ENCODE assay signal across 18 cellular contexts in the genomic region with DNA sequence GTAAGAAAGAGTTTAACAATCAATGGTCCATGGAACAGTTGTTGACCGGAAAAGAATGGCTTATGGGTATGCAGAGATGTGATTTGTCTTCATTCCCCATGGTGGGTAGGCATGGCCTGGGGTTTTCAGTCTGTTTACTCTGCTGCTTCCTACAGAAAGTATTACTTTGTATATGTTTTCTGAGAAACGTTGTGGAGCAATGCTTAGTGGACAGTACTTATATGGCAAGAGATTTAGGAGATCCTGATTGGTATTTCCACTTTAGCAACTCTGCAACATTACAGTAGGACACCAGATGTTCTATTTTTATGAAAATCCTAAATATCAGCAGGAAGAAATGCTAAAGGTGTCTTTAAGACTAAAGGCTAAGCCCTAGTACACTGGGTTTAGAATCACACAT.
DNase-seq lines count a peak whose midpoint lies in the region; ATAC-seq and TF ChIP-seq lines count a peak whose summit lies in the region.
"Had no signal": no experiment of that assay in that cellular context is flagged by ENCODE, and none has a peak within 500 bp of the region (broad histone marks: within the 10 kb centered on the region; RNA-seq: fewer than 3 reads in every experiment).

No MANE protein-coding gene starts in this region.

- DNase-seq in G401 (ENCODE audit: low spot score) (peak; percentile 8), IMR-90 (no peak), mesenchymal stem cell (peak; percentile 29), NCI-H1105 (lab: John Stamatoyannopoulos, UW) (no peak), GF-D8 (lab: John Stamatoyannopoulos, UW) (no peak), OCI-LY7 (ENCODE audit: low spot score) (no peak)
- DNase-seq: CD4-positive, CD25-positive, alpha-beta regulatory T cell; CD8-positive, alpha-beta T cell; DMS 273 treated with DMSO at 0.1 percent for 48 hours; DMS79; EL; GM23248; H9 had no signal

- POLR2A ChIA-PET in IMR-90 (lab: Charles Lee; ENCODE audit: unreplicated experiment): no interaction called here
- POLR2A ChIA-PET in OCI-LY7 (lab: Charles Lee): no interaction called here

- H4K20me1 ChIP-seq in IMR-90 (ENCODE audit: insufficient read depth, low read length) (no peaks in the 10 kb centered on the region), OCI-LY7 (ENCODE audit: insufficient read depth, low read length) (no peaks in the 10 kb centered on the region)
- H4K20me1 ChIP-seq: BLaER1 had no signal

- H3K18ac ChIP-seq in IMR-90 (ENCODE audit: low read depth, low read length) (no peak overlapping the region), mesenchymal stem cell (ENCODE audit: low read depth in 1 of 2, low read length in 2 of 2) (no peak overlapping the region)

- H4K91ac ChIP-seq in IMR-90 (ENCODE audit: insufficient read depth, low read depth, low read length): no peak overlapping the region
- H4K91ac ChIP-seq in mesenchymal stem cell (ENCODE audit: low read length): no peak overlapping the region

- no peak overlapping the region for H3K4ac ChIP-seq in IMR-90 (ENCODE audit: low read depth, low read length)
- no peak overlapping the region for H3K4ac ChIP-seq in mesenchymal stem cell (ENCODE audit: low read depth in 1 of 2, low read length in 2 of 2)

- no peak overlapping the region for H3K4me2 ChIP-seq in IMR-90 (ENCODE audit: low read depth, low read length)
- no peak overlapping the region for H3K4me2 ChIP-seq in mesenchymal stem cell (ENCODE audit: low read length, poor library complexity, severe bottlenecking)
- no peak overlapping the region for H3K4me2 ChIP-seq in OCI-LY7 (ENCODE audit: low read length)
- H3K4me2 ChIP-seq: BLaER1 had no signal

- no CpG with 5 or more reads among the region's 2 CpGs for WGBS in IMR-90 (ENCODE audit: extremely low coverage in 2 of 2, insufficient read length in 1 of 2), 2 experiments
- WGBS in mesenchymal stem cell: 78% methylated on average over 2 of the region's 2 CpGs

- H3K4me3 ChIP-seq in IMR-90 (ENCODE audit: insufficient read depth, low read depth, low read length) (no peak overlapping the region), mesenchymal stem cell (ENCODE audit: insufficient read depth in 1 of 2, low read depth in 1 of 2, low read length in 2 of 2) (no peak overlapping the region), OCI-LY7 (ENCODE audit: low read depth, low read length, poor library complexity, severe bottlenecking) (no peak overlapping the region)
- H3K4me3 ChIP-seq: BLaER1, GM12878, GM23248 had no signal

- H3K36me3 ChIP-seq in IMR-90 (ENCODE audit: control insufficient read depth, insufficient read depth, low read length) (no peaks in the 10 kb centered on the region), mesenchymal stem cell (ENCODE audit: control insufficient read depth in 1 of 2, insufficient read depth in 2 of 2, low read depth in 1 of 2, low read length in 2 of 2) (no peaks in the 10 kb centered on the region), OCI-LY7 (ENCODE audit: insufficient read depth, low read length) (no peaks in the 10 kb centered on the region)
- H3K36me3 ChIP-seq: BLaER1 had no signal

- TF ChIP-seq POLR2A in IMR-90 (IDR thresholded peaks at IDR 0.05; ENCODE audit: low read depth, low read length): no peak

- H2BK120ac ChIP-seq in IMR-90 (ENCODE audit: low read depth, low read length) (no peak overlapping the region), mesenchymal stem cell (ENCODE audit: low read depth, low read length) (no peak overlapping the region)

- H3K14ac ChIP-seq in IMR-90 (replicated peaks; ENCODE audit: low read depth, low read length) (no peak overlapping the region), mesenchymal stem cell (ENCODE audit: low read length in 2 of 2) (no peak overlapping the region)

- no peaks in the 10 kb centered on the region for H3K79me2 ChIP-seq in OCI-LY7 (ENCODE audit: insufficient read depth, low read depth, low read length)

- H3K9ac ChIP-seq in IMR-90 (ENCODE audit: low read depth, low read length) (no peak overlapping the region), mesenchymal stem cell (ENCODE audit: low read length) (no peak overlapping the region)
- H3K9ac ChIP-seq: BLaER1, GM23248 had no signal

- in situ Hi-C loops in G401 (cut with HindIII; ENCODE audit: low sequenced_read_pairs): no loop called here
- in situ Hi-C loops in IMR-90 (cut with MboI; ENCODE audit: low sequenced_read_pairs): no loop called here

- H3K23ac ChIP-seq in IMR-90 (ENCODE audit: low read depth, low read length) (no peak overlapping the region), mesenchymal stem cell (ENCODE audit: low read length in 2 of 2) (no peak overlapping the region)

- H3K79me1 ChIP-seq in IMR-90 (ENCODE audit: low read depth in 1 of 2, low read length in 2 of 2) (no peaks in the 10 kb centered on the region), mesenchymal stem cell (replicated peaks; ENCODE audit: low read length, poor library complexity, severe bottlenecking) (no peaks in the 10 kb centered on the region)

- no peak overlapping the region for H2BK20ac ChIP-seq in IMR-90 (ENCODE audit: low read depth, low read length)

- no peaks in the 10 kb centered on the region for H3K9me2 ChIP-seq in OCI-LY7 (ENCODE audit: insufficient read depth, low read length)

- peaks cover 6% of the 10 kb centered on the region for H3K9me1 ChIP-seq in IMR-90 (ENCODE audit: insufficient read depth, low read length)

- CTCF ChIA-PET in IMR-90 (lab: Yijun Ruan, JAX): no interaction called here
- CTCF ChIA-PET in OCI-LY7 (lab: Charles Lee; ENCODE audit: unreplicated experiment): no interaction called here

- H2AK9ac ChIP-seq in IMR-90 (replicated peaks; ENCODE audit: low read depth, low read length, poor library complexity): no peak overlapping the region

- H3K9me3 ChIP-seq in IMR-90 (ENCODE audit: control insufficient read depth, insufficient read depth, low read length) (no peaks in the 10 kb centered on the region), mesenchymal stem cell (ENCODE audit: control insufficient read depth, low read length) (no peaks in the 10 kb centered on the region), OCI-LY7 (ENCODE audit: low read length) (no peaks in the 10 kb centered on the region)
- H3K9me3 ChIP-seq: BLaER1 had no signal

- no peak overlapping the region for H2BK15ac ChIP-seq in IMR-90 (ENCODE audit: low read depth, low read length)
- H2BK15ac ChIP-seq in mesenchymal stem cell (ENCODE audit: low read depth, poor library complexity, severe bottlenecking): no peak overlapping the region

- H2AFZ ChIP-seq in IMR-90 (replicated peaks; ENCODE audit: low read length, poor library complexity) (no peak overlapping the region), mesenchymal stem cell (ENCODE audit: low read depth, low read length) (no peak overlapping the region), OCI-LY7 (ENCODE audit: low read length) (no peak overlapping the region)
- H2AFZ ChIP-seq: GM23248 had no signal

- ATAC-seq in IMR-90 (ENCODE audit: low read depth): peak; percentile 61
- ATAC-seq: CD8-positive, alpha-beta T cell; GM12878; HCT116 had no signal

- H3K27ac ChIP-seq in IMR-90 (ENCODE audit: insufficient read depth, low read length): no peak overlapping the region
- no peak overlapping the region for H3K27ac ChIP-seq in mesenchymal stem cell (ENCODE audit: low read length, poor library complexity, severe bottlenecking)
- H3K27ac ChIP-seq in OCI-LY7 (ENCODE audit: low read depth, low read length, poor library complexity, severe bottlenecking): no peak overlapping the region
- H3K27ac ChIP-seq: 22Rv1, BLaER1, C4-2B, GM23248 had no signal

- no peak for TF ChIP-seq RAD21 in IMR-90 (IDR thresholded peaks at IDR 0.05; ENCODE audit: low read length)

- no peak overlapping the region for H3K56ac ChIP-seq in IMR-90 (ENCODE audit: extremely low read depth, insufficient read depth, low read length)

- H2AK5ac ChIP-seq in IMR-90 (ENCODE audit: low read depth, low read length): no peak overlapping the region
- H2AK5ac ChIP-seq in mesenchymal stem cell (ENCODE audit: low read length, severe bottlenecking): no peak overlapping the region

- H4K5ac ChIP-seq in IMR-90 (ENCODE audit: low read depth, low read length): no peak overlapping the region

- intact Hi-C loops in IMR-90 (cut with micrococcal nuclease): no loop called here
- intact Hi-C loops in OCI-LY7 (cut with micrococcal nuclease; ENCODE audit: unreplicated experiment): no loop called here

- peak overlapping the region in 1 of 2 experiments; percentile 31; a peak in 1 of 4 replicates for H4K8ac ChIP-seq in IMR-90 (ENCODE audit: low read depth in 2 of 2, low read length in 2 of 2)
- H4K8ac ChIP-seq in mesenchymal stem cell (ENCODE audit: low read length): no peak overlapping the region

- dilution Hi-C loops in IMR-90 (cut with HindIII; ENCODE audit: low sequenced_read_pairs, unreplicated experiment): no loop called here

- BruUV-seq in IMR-90 (replicated peaks; lab: Mats Ljungman, UMichigan): no TSS peak
- BruUV-seq in OCI-LY7 (replicated peaks; lab: Mats Ljungman, UMichigan): no TSS peak

- TF ChIP-seq CTCF in IMR-90 (conservative IDR thresholded peaks at IDR 0.05; ENCODE audit: low read depth, low read length) (no peak), OCI-LY7 (conservative IDR thresholded peaks at IDR 0.05; ENCODE audit: low read length) (no peak)

- H3K4me1 ChIP-seq in IMR-90 (ENCODE audit: control insufficient read depth, insufficient read depth, low read length) (peaks cover 6% of the 10 kb centered on the region), mesenchymal stem cell (ENCODE audit: control insufficient read depth, insufficient read depth, low read depth, low read length) (no peaks in the 10 kb centered on the region), OCI-LY7 (ENCODE audit: insufficient read depth, low read length, poor library complexity, severe bottlenecking) (no peaks in the 10 kb centered on the region)
- H3K4me1 ChIP-seq: BLaER1 had no signal

- no peak overlapping the region for H2BK12ac ChIP-seq in mesenchymal stem cell (ENCODE audit: low read length in 2 of 2)

- H3K27me3 ChIP-seq in IMR-90 (ENCODE audit: control insufficient read depth, insufficient read depth, low read length) (no peaks in the 10 kb centered on the region), mesenchymal stem cell (ENCODE audit: control insufficient read depth in 1 of 2, insufficient read depth in 1 of 2, low read length in 2 of 2) (no peaks in the 10 kb centered on the region)
- H3K27me3 ChIP-seq: BLaER1 had no signal

- H2BK5ac ChIP-seq in IMR-90 (ENCODE audit: low read depth, low read length, poor library complexity, severe bottlenecking): no peak overlapping the region
- H2BK5ac ChIP-seq in mesenchymal stem cell (ENCODE audit: low read depth, low read length, poor library complexity, severe bottlenecking): no peak overlapping the region

TF ChIP-seq in IMR-90, 13 proteins besides CTCF, POLR2A, EP300 and RAD21 (continues in another document):
- TF ChIP-seq CHD1 (IDR thresholded peaks at IDR 0.05; ENCODE audit: low read depth, low read length) (no peak), SMC3 (IDR thresholded peaks at IDR 0.05; ENCODE audit: low read depth, low read length) (no peak)
- TF ChIP-seq, protein P1, sequence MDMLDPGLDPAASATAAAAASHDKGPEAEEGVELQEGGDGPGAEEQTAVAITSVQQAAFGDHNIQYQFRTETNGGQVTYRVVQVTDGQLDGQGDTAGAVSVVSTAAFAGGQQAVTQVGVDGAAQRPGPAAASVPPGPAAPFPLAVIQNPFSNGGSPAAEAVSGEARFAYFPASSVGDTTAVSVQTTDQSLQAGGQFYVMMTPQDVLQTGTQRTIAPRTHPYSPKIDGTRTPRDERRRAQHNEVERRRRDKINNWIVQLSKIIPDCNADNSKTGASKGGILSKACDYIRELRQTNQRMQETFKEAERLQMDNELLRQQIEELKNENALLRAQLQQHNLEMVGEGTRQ (IDR thresholded peaks at IDR 0.05; ENCODE audit: low read depth, low read length): no peak

Comparison
In these comparisons a context has a peak if more than half of its experiments do, and no peak if none do; other contexts are left out.
1. DNase-seq: peak in G401 (single experiment) and mesenchymal stem cell (single experiment); none in IMR-90 (single experiment), NCI-H1105 (single experiment), GF-D8 (single experiment) and OCI-LY7 (single experiment).